In the genomic region with DNA sequence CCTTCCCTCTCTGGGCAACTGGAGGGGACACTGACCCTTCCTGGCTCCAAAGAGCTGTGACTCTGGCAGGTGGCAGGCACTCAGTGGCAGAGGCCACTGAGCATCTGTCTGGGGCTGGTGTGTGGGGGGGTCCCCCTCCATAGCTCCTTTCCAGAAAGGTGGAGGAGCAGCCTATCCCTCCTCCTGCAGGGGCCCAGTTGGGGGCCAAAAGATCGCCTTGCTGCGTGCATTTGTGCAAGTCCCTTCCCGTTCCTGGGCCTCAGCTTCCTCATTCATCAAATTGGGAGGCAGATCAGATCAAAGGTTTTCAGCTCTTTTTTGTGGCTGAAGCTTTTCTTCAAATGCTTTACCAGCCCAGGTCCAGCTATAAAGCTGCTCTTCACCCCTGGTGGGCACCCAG, we compare ENCODE assay signal across 17 cellular contexts.
"Had no signal": no experiment of that assay in that cellular context is flagged by ENCODE, and none has a peak within 500 bp of the region (broad histone marks: within the 10 kb centered on the region; RNA-seq: fewer than 3 reads in every experiment).

No MANE protein-coding gene starts in this region.

- ATAC-seq: activated naive CD4-positive, alpha-beta T cell treated with anti-CD3 and anti-CD28 coated beads, Interleukin-2, amount 50 U/mL, for 72 hours; gastrocnemius medialis; left lobe of liver had no signal

- H3K36me3 Mint-ChIP-seq: brain, memory B cell had no signal

- H3K27ac ChIP-seq: epithelial cell of prostate, gastrocnemius medialis, uterus had no signal

- H3K4me3 ChIP-seq: gastrocnemius medialis, heart right ventricle, ovary, stomach, uterus had no signal

- H3K27me3 ChIP-seq: ovary, uterus had no signal

- H3K27me3 Mint-ChIP-seq: memory B cell had no signal

- H3K9me3 Mint-ChIP-seq: activated naive CD4-positive, alpha-beta T cell treated with anti-CD3 and anti-CD28 coated beads, Interleukin-2, amount 50 U/mL, for 72 hours; central memory CD8-positive, alpha-beta T cell; memory B cell; nephron progenitor cell had no signal

- H3K9me3 ChIP-seq: gastrocnemius medialis, heart right ventricle, ovary, stomach, uterus had no signal

- H3K27ac Mint-ChIP-seq: activated naive CD4-positive, alpha-beta T cell treated with anti-CD3 and anti-CD28 coated beads, Interleukin-2, amount 50 U/mL, for 72 hours; memory B cell; nephron progenitor cell had no signal

- H3K36me3 ChIP-seq: gastrocnemius medialis, heart right ventricle, ovary, stomach, uterus had no signal

- DNase-seq: activated effector memory CD4-positive, alpha-beta T cell treated with Interleukin-2 at 50 U/mL for 16 hours; amniotic stem cell; cortex of kidney; effector memory CD4-positive, alpha-beta T cell; gastrocnemius medialis; heart right ventricle; stimulated activated CD4-positive, alpha-beta T cell treated with anti-CD3 and anti-CD28 coated beads, Interleukin-4, amount 100 ng/mL, for 4 hours; stomach; uterus had no signal

- H3K4me3 Mint-ChIP-seq: central memory CD8-positive, alpha-beta T cell; memory B cell; nephron progenitor cell had no signal
